8 cellular contexts compared by ENCODE assay signal in the genomic region with DNA sequence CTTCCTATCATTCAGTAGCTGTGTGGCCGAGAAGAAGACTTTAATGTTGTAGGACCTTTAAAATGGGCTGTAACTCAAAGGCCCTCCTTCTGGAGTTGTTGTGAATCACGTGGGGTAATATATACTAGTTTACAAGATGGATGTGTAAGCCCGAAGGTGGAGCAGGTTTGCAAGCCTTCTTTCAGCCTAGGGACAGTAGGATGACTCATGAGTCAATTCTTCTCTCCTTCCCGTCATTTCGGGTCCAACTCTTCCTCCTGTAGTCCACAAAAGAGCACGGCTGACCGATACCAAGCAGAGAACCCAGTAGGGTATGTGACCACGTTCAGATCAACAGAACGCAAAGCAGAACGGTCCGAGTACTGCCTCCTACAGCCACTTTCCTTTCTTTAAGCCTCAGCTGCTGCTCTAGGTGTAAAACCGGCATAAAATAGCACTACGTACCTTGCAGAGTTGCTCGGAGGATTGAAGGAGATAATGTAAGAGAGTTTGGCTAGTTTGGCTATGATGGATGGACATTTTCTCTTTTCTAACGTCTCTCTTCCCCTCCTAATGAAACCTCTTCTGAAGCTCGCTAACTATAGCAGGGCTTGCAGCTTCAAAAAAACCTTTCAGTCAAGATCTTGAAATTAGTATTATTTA. TPM values are rescaled to one million over a fixed set of nuclear protein-coding genes. Genes with fewer than 3 reads are reported as not detected.
A peak's percentile ranks its signal among the peaks of the same experiment; 100 is the strongest.
DNase-seq lines count a peak whose midpoint lies in the region; ATAC-seq and TF ChIP-seq lines count a peak whose summit lies in the region.

No MANE protein-coding gene starts in this region.

- H3K36me3 ChIP-seq in psoas muscle (ENCODE audit: insufficient read depth in 1 of 2, low read depth in 1 of 2), result no peaks in the 10 kb centered on the region

- H3K27ac Mint-ChIP-seq in glutamatergic neuron (ENCODE audit: unreplicated experiment), result no peak overlapping the region

- peak overlapping the region; percentile 92 for H3K4me3 Mint-ChIP-seq in glutamatergic neuron (ENCODE audit: unreplicated experiment)

- WGBS in psoas muscle, 3 donors, result 3 to 7% (median 6%) methylated on average over 16 of the region's 16 CpGs

- no peak for TF ChIP-seq CTCF in glutamatergic neuron (IDR thresholded peaks at IDR 0.05; ENCODE audit: partially characterized antibody, unreplicated experiment)
- no peak for TF ChIP-seq CTCF in psoas muscle (IDR thresholded peaks at IDR 0.05)

- H3K9me3 ChIP-seq in psoas muscle, result no peaks in the 10 kb centered on the region

- H3K4me1 Mint-ChIP-seq in glutamatergic neuron (ENCODE audit: low read depth, unreplicated experiment), result peaks cover 10% of the 10 kb centered on the region

- peak; percentile 40 for DNase-seq in CD1c-positive myeloid dendritic cell (ENCODE audit: extremely low spot score)
- peak; percentile 75 for DNase-seq in activated effector memory CD4-positive, alpha-beta T cell treated with anti-CD3 and anti-CD28 coated beads, Interleukin-2, amount 50 U/mL, for 16 hours
- no peak for DNase-seq in glutamatergic neuron
- DNase-seq in psoas muscle, result no peak
- DNase-seq in D341Med (ENCODE audit: low spot score), result no peak

- H3K9me3 Mint-ChIP-seq in glutamatergic neuron (ENCODE audit: unreplicated experiment), result peaks cover 9% of the 10 kb centered on the region

- intact Hi-C loops in psoas muscle (cut with DNase I), result loop anchor here in 1 of 2 donors (5.0 kb wide), 1 partner anchor 52 kb away; no protein-coding TSS in a partner anchor

- H3K27ac ChIP-seq in psoas muscle, result peak overlapping the region; percentile 89

- H3K4me3 ChIP-seq in psoas muscle, result peak overlapping the region; percentile 93

- H3K36me3 Mint-ChIP-seq in glutamatergic neuron (ENCODE audit: unreplicated experiment), result peaks cover 4% of the 10 kb centered on the region

- peaks cover 14% of the 10 kb centered on the region for H3K27me3 Mint-ChIP-seq in glutamatergic neuron (ENCODE audit: unreplicated experiment)

- ATAC-seq in GM19043 (IDR thresholded peaks at IDR 0.05; ENCODE audit: low read depth, unreplicated experiment) (peak; percentile 25), HG03460 (IDR thresholded peaks at IDR 0.05; ENCODE audit: unreplicated experiment) (peak; percentile 22), psoas muscle (peak; percentile 21 to 26 (median 24))

- no peaks in the 10 kb centered on the region for H3K4me1 ChIP-seq in psoas muscle

- no peaks in the 10 kb centered on the region for H3K27me3 ChIP-seq in psoas muscle (ENCODE audit: insufficient read depth in 3 of 3, low read length in 2 of 3)

TF ChIP-seq in PFSK-1, 5 proteins besides CTCF, POLR2A, EP300 and RAD21:
- no peak for TF ChIP-seq FOXP2 (optimal IDR thresholded peaks at IDR 0.05; ENCODE audit: borderline replicate concordance, extremely low read depth, extremely low read length, insufficient read depth)
- TF ChIP-seq POLR2AphosphoS5 (IDR thresholded peaks at IDR 0.05; ENCODE audit: low read depth, low read length), result no peak
- TF ChIP-seq TAF1 (IDR thresholded peaks at IDR 0.05; ENCODE audit: borderline replicate concordance, insufficient read depth, low read length), result 0 out of 2 replicates have a peak, but pooled peaks have one; percentile 47
- TF ChIP-seq, protein P1, sequence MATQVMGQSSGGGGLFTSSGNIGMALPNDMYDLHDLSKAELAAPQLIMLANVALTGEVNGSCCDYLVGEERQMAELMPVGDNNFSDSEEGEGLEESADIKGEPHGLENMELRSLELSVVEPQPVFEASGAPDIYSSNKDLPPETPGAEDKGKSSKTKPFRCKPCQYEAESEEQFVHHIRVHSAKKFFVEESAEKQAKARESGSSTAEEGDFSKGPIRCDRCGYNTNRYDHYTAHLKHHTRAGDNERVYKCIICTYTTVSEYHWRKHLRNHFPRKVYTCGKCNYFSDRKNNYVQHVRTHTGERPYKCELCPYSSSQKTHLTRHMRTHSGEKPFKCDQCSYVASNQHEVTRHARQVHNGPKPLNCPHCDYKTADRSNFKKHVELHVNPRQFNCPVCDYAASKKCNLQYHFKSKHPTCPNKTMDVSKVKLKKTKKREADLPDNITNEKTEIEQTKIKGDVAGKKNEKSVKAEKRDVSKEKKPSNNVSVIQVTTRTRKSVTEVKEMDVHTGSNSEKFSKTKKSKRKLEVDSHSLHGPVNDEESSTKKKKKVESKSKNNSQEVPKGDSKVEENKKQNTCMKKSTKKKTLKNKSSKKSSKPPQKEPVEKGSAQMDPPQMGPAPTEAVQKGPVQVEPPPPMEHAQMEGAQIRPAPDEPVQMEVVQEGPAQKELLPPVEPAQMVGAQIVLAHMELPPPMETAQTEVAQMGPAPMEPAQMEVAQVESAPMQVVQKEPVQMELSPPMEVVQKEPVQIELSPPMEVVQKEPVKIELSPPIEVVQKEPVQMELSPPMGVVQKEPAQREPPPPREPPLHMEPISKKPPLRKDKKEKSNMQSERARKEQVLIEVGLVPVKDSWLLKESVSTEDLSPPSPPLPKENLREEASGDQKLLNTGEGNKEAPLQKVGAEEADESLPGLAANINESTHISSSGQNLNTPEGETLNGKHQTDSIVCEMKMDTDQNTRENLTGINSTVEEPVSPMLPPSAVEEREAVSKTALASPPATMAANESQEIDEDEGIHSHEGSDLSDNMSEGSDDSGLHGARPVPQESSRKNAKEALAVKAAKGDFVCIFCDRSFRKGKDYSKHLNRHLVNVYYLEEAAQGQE (IDR thresholded peaks at IDR 0.05; ENCODE audit: insufficient read depth in 1 of 2, low read depth in 2 of 2, low read length in 2 of 2), result no peak
- peak; percentile 91 for TF ChIP-seq SIN3A (IDR thresholded peaks at IDR 0.05; ENCODE audit: borderline replicate concordance, insufficient read depth, low read length)

RNA-seq across cellular contexts. Expression of a gene that starts 1.3 kb away (rescaled TPM):
- 12.2 TPM for polyA plus RNA-seq in PFSK-1 (2012; ENCODE audit: insufficient read length, low read depth)
- 28.2 TPM for total RNA-seq in glutamatergic neuron (ENCODE audit: unreplicated experiment)
- 10 to 100 TPM in 3 of 4 donors, 1 to 10 TPM in 1; 7.0 to 30.6 (median 19.0) TPM for total RNA-seq in psoas muscle
- 10 to 100 TPM in 1 of 3 donors, 1 to 10 TPM in 2; 4.9 to 18.5 (median 9.8) TPM for polyA plus RNA-seq in psoas muscle

Comparison
In these comparisons a context has a peak if more than half of its experiments do, and no peak if none do; other contexts are left out.
1. DNase-seq: peak in CD1c-positive myeloid dendritic cell (single experiment) and activated effector memory CD4-positive, alpha-beta T cell treated with anti-CD3 and anti-CD28 coated beads, Interleukin-2, amount 50 U/mL, for 16 hours (single experiment); none in glutamatergic neuron (single experiment), psoas muscle (0 of 2) and D341Med (single experiment).
2. Peak in every context shown above with its lines, with median percentiles within 50 percentile points of each other: ATAC-seq.